Comparison of ENCODE assay signal across 24 cellular contexts in the genomic region with DNA sequence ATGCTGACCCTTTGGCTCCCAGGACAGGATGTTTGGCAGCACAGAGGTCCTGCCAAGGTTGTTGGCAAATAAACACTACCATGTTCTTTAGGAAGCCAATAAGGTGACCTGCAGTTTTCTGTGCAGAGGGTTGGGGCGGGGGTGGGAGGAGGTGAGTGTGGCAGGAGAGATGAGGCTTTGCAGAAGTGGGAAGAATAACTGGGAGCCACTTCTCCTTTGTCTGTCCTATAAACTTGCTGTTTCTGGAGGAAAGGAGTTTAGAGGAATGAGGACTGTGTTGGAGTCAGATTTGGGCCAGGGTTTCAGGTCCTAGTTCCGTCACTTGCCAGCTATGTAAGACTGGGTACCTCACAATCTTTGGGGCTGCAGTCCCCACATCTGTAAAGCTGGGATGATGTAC.
"Had no signal": no experiment of that assay in that cellular context is flagged by ENCODE, and none has a peak within 500 bp of the region (broad histone marks: within the 10 kb centered on the region; RNA-seq: fewer than 3 reads in every experiment).

No MANE protein-coding gene starts in this region.

- H3K36me3 ChIP-seq: neural progenitor cell, ovary, right lobe of liver, sigmoid colon, stomach, thoracic aorta, thyroid gland, tibial nerve, upper lobe of left lung, uterus had no signal

- H3K9me3 ChIP-seq: ovary, psoas muscle, right lobe of liver, sigmoid colon, stomach, thoracic aorta, thyroid gland, tibial nerve, upper lobe of left lung, uterus had no signal

- DNase-seq: natural killer cell; occipital lobe; ovary; posterior cingulate gyrus; psoas muscle; right cardiac atrium; right lobe of liver; sigmoid colon; small intestine; stimulated activated CD4-positive, alpha-beta T cell treated with anti-CD3 and anti-CD28 coated beads, Interleukin-15, amount 100 ng/mL, for 24 hours; stimulated activated CD4-positive, alpha-beta T cell treated with anti-CD3 and anti-CD28 coated beads, Interleukin-2, amount 100 ng/mL, for 24 hours; stimulated activated CD4-positive, alpha-beta T cell treated with anti-CD3 and anti-CD28 coated beads, Interleukin-2, amount 100 ng/mL, for 48 hours; stimulated activated CD4-positive, alpha-beta T cell treated with anti-CD3 and anti-CD28 coated beads, Interleukin-4, amount 100 ng/mL, for 24 hours; stimulated activated naive B cell treated with anti-CD40 and anti-IgM and Interleukin-4, amounts not matched to agents 10 μg/mL and 1 μg/mL and 100 μg/mL, for 72 hours; stimulated activated naive CD4-positive, alpha-beta T cell treated with Interleukin-2 at 50 U/mL for 16 hours; stomach; thyroid gland; trophoblast cell; upper lobe of left lung; uterus had no signal

- H3K9ac ChIP-seq: neural progenitor cell, parathyroid adenoma had no signal

- FAIRE-seq: small intestine had no signal

- H3K4me1 ChIP-seq: neural progenitor cell, parathyroid adenoma, psoas muscle, right lobe of liver, stomach, thyroid gland, tibial nerve, upper lobe of left lung, uterus had no signal

- H3K4me3 ChIP-seq: neural progenitor cell, ovary, psoas muscle, right lobe of liver, sigmoid colon, stomach, thoracic aorta, thyroid gland, tibial nerve, upper lobe of left lung, uterus had no signal

- H3K27me3 ChIP-seq: neural progenitor cell, ovary, right lobe of liver, sigmoid colon, stomach, thyroid gland, tibial nerve, upper lobe of left lung, uterus had no signal

- H3K4me2 ChIP-seq: neural progenitor cell had no signal

- H3K27ac ChIP-seq: neural progenitor cell, ovary, parathyroid adenoma, psoas muscle, right lobe of liver, sigmoid colon, stomach, thoracic aorta, thyroid gland, tibial nerve, upper lobe of left lung, uterus had no signal

- H3K79me2 ChIP-seq: parathyroid adenoma had no signal

- H2AFZ ChIP-seq: neural progenitor cell, parathyroid adenoma had no signal
